ENCODE assay signal across 8 cellular contexts in genomic region chr17:45172541-45173286, GRCh38. TPM values are rescaled to one million over a fixed set of nuclear protein-coding genes. Genes with fewer than 3 reads are reported as not detected.
DNase-seq lines count a peak whose midpoint lies in the region; ATAC-seq and TF ChIP-seq lines count a peak whose summit lies in the region.

No MANE protein-coding gene starts in this region.

- H3K23ac ChIP-seq in mesenchymal stem cell (ENCODE audit: low read length in 2 of 2), result no peak overlapping the region

- peak overlapping the region; percentile 54; the same call in 1 of the 2 replicates for H2AFZ ChIP-seq in Loucy (ENCODE audit: low read length)
- H2AFZ ChIP-seq in mesenchymal stem cell (ENCODE audit: low read depth, low read length), result peak overlapping the region; percentile 8

- H3K27me3 ChIP-seq in Loucy (ENCODE audit: insufficient read depth, low read length, poor library complexity, severe bottlenecking) (no peaks in the 10 kb centered on the region), mesenchymal stem cell (ENCODE audit: control insufficient read depth in 1 of 2, insufficient read depth in 1 of 2, low read length in 2 of 2) (no peaks in the 10 kb centered on the region)

- H3K9ac ChIP-seq in Loucy (ENCODE audit: low read depth, low read length, poor library complexity, severe bottlenecking) (peak overlapping the region; percentile 85), mesenchymal stem cell (ENCODE audit: low read length) (peak overlapping the region; percentile 94)

- H3K18ac ChIP-seq in mesenchymal stem cell (ENCODE audit: low read depth in 1 of 2, low read length in 2 of 2), result peak overlapping the region; percentile 71 to 88

- H3K14ac ChIP-seq in mesenchymal stem cell (ENCODE audit: low read length in 2 of 2), result no peak overlapping the region

- H3K4me3 ChIP-seq in Loucy (ENCODE audit: low read length, poor library complexity, severe bottlenecking) (peak overlapping the region; percentile 78), mesenchymal stem cell (ENCODE audit: insufficient read depth in 1 of 2, low read depth in 1 of 2, low read length in 2 of 2) (peak overlapping the region in 1 of 2 experiments; percentile 79)

- H3K4me2 ChIP-seq in Loucy (ENCODE audit: low read depth, low read length, poor library complexity, severe bottlenecking) (peak overlapping the region; percentile 82), mesenchymal stem cell (ENCODE audit: low read length, poor library complexity, severe bottlenecking) (peak overlapping the region; percentile 61)

- H3K79me2 ChIP-seq in Loucy (ENCODE audit: insufficient read depth, low read length), result no peaks in the 10 kb centered on the region

- H3K36me3 ChIP-seq in Loucy (ENCODE audit: insufficient read depth, low read length), result no peaks in the 10 kb centered on the region
- peaks cover 9 to 13% of the 10 kb centered on the region in 2 experiments for H3K36me3 ChIP-seq in mesenchymal stem cell (ENCODE audit: control insufficient read depth in 1 of 2, insufficient read depth in 2 of 2, low read depth in 1 of 2, low read length in 2 of 2)

- H2BK15ac ChIP-seq in mesenchymal stem cell (ENCODE audit: low read depth, poor library complexity, severe bottlenecking), result peak overlapping the region; percentile 87

- peak overlapping the region in 1 of 2 experiments; percentile 34 for H2BK12ac ChIP-seq in mesenchymal stem cell (ENCODE audit: low read length in 2 of 2)

- WGBS in mesenchymal stem cell, result 56% methylated on average over 10 of the region's 10 CpGs

- peak overlapping the region; percentile 70 for H2AK5ac ChIP-seq in mesenchymal stem cell (ENCODE audit: low read length, severe bottlenecking)

- no peaks in the 10 kb centered on the region for H3F3A ChIP-seq in Loucy (ENCODE audit: low read depth)

- DNase-seq in ELF-1 (ENCODE audit: low read depth, low spot score) (peak; percentile 35), ecto neural progenitor cell (ENCODE audit: low spot score) (peak; percentile 80), mesenchymal stem cell (peak; percentile 20)
- DNase-seq in activated CD4-positive, alpha-beta T cell treated with anti-CD3 and anti-CD28 coated beads for 48 hours, result peak; percentile 75
- DNase-seq in stimulated activated CD8-positive, alpha-beta memory T cell treated with anti-CD3 and anti-CD28 coated beads, Interleukin-12 subunit alpha, Interleukin-12 subunit beta, amount 100 ng/mL, for 24 hours (ENCODE audit: extremely low read depth), result peak; percentile 26

- H3K9me2 ChIP-seq in Loucy (replicated peaks; ENCODE audit: low read depth, low read length), result no peaks in the 10 kb centered on the region

- peak; percentile 16; the same call in 1 of the 2 replicates for TF ChIP-seq CTCF in Loucy (conservative IDR thresholded peaks at IDR 0.05; ENCODE audit: low read length)

- H4K91ac ChIP-seq in mesenchymal stem cell (ENCODE audit: low read length), result peak overlapping the region; percentile 85

- H3K4me1 ChIP-seq in Loucy (ENCODE audit: insufficient read depth, low read length, poor library complexity, severe bottlenecking), result peaks cover 35% of the 10 kb centered on the region
- H3K4me1 ChIP-seq in mesenchymal stem cell (ENCODE audit: control insufficient read depth, insufficient read depth, low read depth, low read length), result peaks cover 34% of the 10 kb centered on the region

- peak overlapping the region; percentile 17 to 78 for H3K4ac ChIP-seq in mesenchymal stem cell (ENCODE audit: low read depth in 1 of 2, low read length in 2 of 2)

- H4K8ac ChIP-seq in mesenchymal stem cell (ENCODE audit: low read length), result peak overlapping the region; percentile 97

- no peaks in the 10 kb centered on the region for H4K20me1 ChIP-seq in Loucy (ENCODE audit: insufficient read depth, low read length, poor library complexity, severe bottlenecking)

- H2BK5ac ChIP-seq in mesenchymal stem cell (ENCODE audit: low read depth, low read length, poor library complexity, severe bottlenecking), result peak overlapping the region; percentile 88

- peak overlapping the region; percentile 69 for H2BK120ac ChIP-seq in mesenchymal stem cell (ENCODE audit: low read depth, low read length)

- H3K27ac ChIP-seq in mesenchymal stem cell (ENCODE audit: low read length, poor library complexity, severe bottlenecking), result peak overlapping the region; percentile 93

- H3K9me3 ChIP-seq in Loucy (ENCODE audit: insufficient read depth, low read depth, low read length) (no peaks in the 10 kb centered on the region), mesenchymal stem cell (ENCODE audit: control insufficient read depth, low read length) (no peaks in the 10 kb centered on the region)

- H3K79me1 ChIP-seq in mesenchymal stem cell (replicated peaks; ENCODE audit: low read length, poor library complexity, severe bottlenecking), result no peaks in the 10 kb centered on the region

- no peak for ATAC-seq in HG03097 (IDR thresholded peaks at IDR 0.05; ENCODE audit: low FRiP score, unreplicated experiment)
- ATAC-seq in HG02623 (IDR thresholded peaks at IDR 0.05; ENCODE audit: unreplicated experiment), result no peak

RNA-seq across cellular contexts. Expression of gene HEXIM2, which starts 11.0 kb away (rescaled TPM):
- polyA plus RNA-seq in mesenchymal stem cell (2013, experiment 1 of 2), result 2.2 TPM
- polyA plus RNA-seq in mesenchymal stem cell (2013, experiment 2 of 2), result 2.6 TPM

RNA-seq across cellular contexts. Expression of gene HEXIM1, which starts 24.4 kb away (rescaled TPM):
- polyA plus RNA-seq in mesenchymal stem cell (2013, experiment 1 of 2), result 23.8 TPM
- polyA plus RNA-seq in mesenchymal stem cell (2013, experiment 2 of 2), result 23.7 TPM

RNA-seq across cellular contexts. Expression of gene ACBD4, which starts 37.2 kb away (rescaled TPM):
- polyA plus RNA-seq in mesenchymal stem cell (2013, experiment 1 of 2), result 3.8 TPM
- polyA plus RNA-seq in mesenchymal stem cell (2013, experiment 2 of 2), result 4.1 TPM

RNA-seq across cellular contexts. Expression of gene PLCD3, which starts 40.4 kb away (rescaled TPM):
- polyA plus RNA-seq in mesenchymal stem cell (2013, experiment 1 of 2), result 63.5 TPM
- 58.4 TPM for polyA plus RNA-seq in mesenchymal stem cell (2013, experiment 2 of 2)

RNA-seq across cellular contexts. Expression of gene FMNL1, which starts 49.0 kb away (rescaled TPM):
- 0.97 TPM for polyA plus RNA-seq in mesenchymal stem cell (2013, experiment 1 of 2)
- polyA plus RNA-seq in mesenchymal stem cell (2013, experiment 2 of 2), result 0.99 TPM

Comparison
In these comparisons a context has a peak if more than half of its experiments do, and no peak if none do; other contexts are left out.
1. DNase-seq: peak in every context shown above with its lines; median percentile 80 in ecto neural progenitor cell; 75 in activated CD4-positive, alpha-beta T cell treated with anti-CD3 and anti-CD28 coated beads for 48 hours; 35 in ELF-1; 26 in stimulated activated CD8-positive, alpha-beta memory T cell treated with anti-CD3 and anti-CD28 coated beads, Interleukin-12 subunit alpha, Interleukin-12 subunit beta, amount 100 ng/mL, for 24 hours; 20 in mesenchymal stem cell.